9 cellular contexts compared by ENCODE assay signal in genomic region chr20:48826883-48827771, GRCh38. TPM values are rescaled to one million over a fixed set of nuclear protein-coding genes. Genes with fewer than 3 reads are reported as not detected.
DNase-seq lines count a peak whose midpoint lies in the region; ATAC-seq and TF ChIP-seq lines count a peak whose summit lies in the region.
"Had no signal": no experiment of that assay in that cellular context is flagged by ENCODE, and none has a peak within 500 bp of the region (broad histone marks: within the 10 kb centered on the region; RNA-seq: fewer than 3 reads in every experiment).

No MANE protein-coding gene starts in this region.

- peak overlapping the region; percentile 93 for H3K4me3 Mint-ChIP-seq in dendritic cell treated with granulocyte-macrophage colony-stimulating factor and Interleukin-4, amounts not matched to agents 40 ng/mL and 50 ng/mL, for 4 days

- H3K27me3 ChIP-seq in transverse colon = peaks cover 45% of the 10 kb centered on the region

- peak overlapping the region; percentile 91 for H3K27ac Mint-ChIP-seq in dendritic cell treated with granulocyte-macrophage colony-stimulating factor and Interleukin-4, amounts not matched to agents 40 ng/mL and 50 ng/mL, for 4 days

- no peaks in the 10 kb centered on the region for H3K9me3 ChIP-seq in transverse colon

- ATAC-seq in HG02973 (IDR thresholded peaks at IDR 0.05; ENCODE audit: unreplicated experiment) (peak; percentile 7), SK-N-SH treated with all-trans-retinoic acid at 6 μM for 48 hours (peak; percentile 52)

- H3K4me1 Mint-ChIP-seq in dendritic cell treated with granulocyte-macrophage colony-stimulating factor and Interleukin-4, amounts not matched to agents 40 ng/mL and 50 ng/mL, for 4 days (ENCODE audit: low read depth) = peaks cover 39% of the 10 kb centered on the region

- peak overlapping the region; percentile 43 to 73 (median 52) for H3K4me3 ChIP-seq in transverse colon

- DNase-seq in activated effector memory CD4-positive, alpha-beta T cell treated with anti-CD3 and anti-CD28 coated beads, Interleukin-2, amount 50 U/mL, for 16 hours = peak; percentile 76
- DNase-seq in activated effector memory CD4-positive, alpha-beta T cell treated with Interleukin-2 at 50 U/mL for 16 hours = no peak
- peak; percentile 31 for DNase-seq in midbrain (lab: John Stamatoyannopoulos, UW)
- peak; percentile 19 for DNase-seq in transverse colon
- no peak for DNase-seq in GDM1 (lab: John Stamatoyannopoulos, UW)

- no peaks in the 10 kb centered on the region for H3K27me3 Mint-ChIP-seq in dendritic cell treated with granulocyte-macrophage colony-stimulating factor and Interleukin-4, amounts not matched to agents 40 ng/mL and 50 ng/mL, for 4 days

- H3K36me3 Mint-ChIP-seq in dendritic cell treated with granulocyte-macrophage colony-stimulating factor and Interleukin-4, amounts not matched to agents 40 ng/mL and 50 ng/mL, for 4 days (ENCODE audit: low read depth) = peaks cover 33% of the 10 kb centered on the region

- peaks cover 0 to 48% (median 10%) of the 10 kb centered on the region in 4 donors for H3K4me1 ChIP-seq in transverse colon

- no peaks in the 10 kb centered on the region for H3K36me3 ChIP-seq in transverse colon

- no peak for TF ChIP-seq POLR2A in transverse colon (IDR thresholded peaks at IDR 0.05)

- H3K27ac ChIP-seq in transverse colon = peak overlapping the region; percentile 60 to 84 (median 74)
- H3K27ac ChIP-seq: epithelial cell of prostate had no signal

- TF ChIP-seq CTCF in transverse colon (IDR thresholded peaks at IDR 0.05) = no peak

- no peak for TF ChIP-seq EP300 in transverse colon (IDR thresholded peaks at IDR 0.05; ENCODE audit: low read depth)

- no peaks in the 10 kb centered on the region for H3K9me3 Mint-ChIP-seq in dendritic cell treated with granulocyte-macrophage colony-stimulating factor and Interleukin-4, amounts not matched to agents 40 ng/mL and 50 ng/mL, for 4 days

- intact Hi-C loops in dendritic cell treated with granulocyte-macrophage colony-stimulating factor and Interleukin-4, amounts not matched to agents 40 ng/mL and 50 ng/mL, for 4 days (cut with micrococcal nuclease) = loop anchor here (2.0 to 10.0 kb wide), 5 partner anchors 20 to 172 kb away; no protein-coding TSS in a partner anchor
- intact Hi-C loops in transverse colon (cut with DNase I; ENCODE audit: low total_unique reads) = no loop called here

- in situ Hi-C loops in transverse colon (cut with MboI; ENCODE audit: low pct_ligation_motif_present in 1 of 4, low pct_unique_long_range_greater_than_20kb in 1 of 4, low sequenced_read_pairs in 3 of 4) = no loop called here

- 10 to 33% methylated on average over 3 to 25 of the region's 72 CpGs for WGBS in transverse colon (ENCODE audit: low coverage in 1 of 2), 2 donors

TF ChIP-seq in SK-N-SH treated with all-trans-retinoic acid at 6 μM for 48 hours, 23 proteins besides CTCF, POLR2A, EP300 and RAD21:
- TF ChIP-seq ZFP3 (CRISPR knock-in tag; IDR thresholded peaks at IDR 0.05) = no peak
- no peak for TF ChIP-seq TSHZ2 (CRISPR knock-in tag; IDR thresholded peaks at IDR 0.05)
- no peak for TF ChIP-seq TCF4 (CRISPR knock-in tag; IDR thresholded peaks at IDR 0.05; ENCODE audit: borderline replicate concordance)
- no peak for TF ChIP-seq ZNF565 (CRISPR knock-in tag; conservative IDR thresholded peaks at IDR 0.05; ENCODE audit: low read depth)
- no peak for TF ChIP-seq CSRNP3 (CRISPR knock-in tag; IDR thresholded peaks at IDR 0.05)
- TF ChIP-seq OSR1 (CRISPR knock-in tag; IDR thresholded peaks at IDR 0.05) = no peak
- TF ChIP-seq ESRRG (CRISPR knock-in tag; IDR thresholded peaks at IDR 0.05) = no peak
- no peak for TF ChIP-seq CSDC2 (CRISPR knock-in tag; IDR thresholded peaks at IDR 0.05)
- TF ChIP-seq ZNF70 (CRISPR knock-in tag; IDR thresholded peaks at IDR 0.05) = no peak
- no peak for TF ChIP-seq SNAI2 (CRISPR knock-in tag; IDR thresholded peaks at IDR 0.05)
- TF ChIP-seq ISL1 (CRISPR knock-in tag; IDR thresholded peaks at IDR 0.05) = no peak

RNA-seq across cellular contexts. Expression of gene PREX1, which starts 0.7 kb away (rescaled TPM):
- 10 to 100 TPM; 10.9 to 29.9 (median 16.6) TPM for total RNA-seq in transverse colon

Comparison
In these comparisons a context has a peak if more than half of its experiments do, and no peak if none do; other contexts are left out.
1. DNase-seq: peak in activated effector memory CD4-positive, alpha-beta T cell treated with anti-CD3 and anti-CD28 coated beads, Interleukin-2, amount 50 U/mL, for 16 hours (single experiment), midbrain (single experiment) and transverse colon (single experiment); none in activated effector memory CD4-positive, alpha-beta T cell treated with Interleukin-2 at 50 U/mL for 16 hours (single experiment) and GDM1 (single experiment).